ENCODE assay signal across 1 cellular context in genomic region chr14:23320584-23321571, GRCh38.
TF ChIP-seq lines count a peak whose summit lies in the region.

TSS of gene PABPN1 (plus strand) at chr14:23321457. CDS start at chr14:23321470, 13 bp downstream.

TF ChIP-seq in K562, 482 proteins besides CTCF, POLR2A, EP300 and RAD21 (continued from another document and continues in another):
- peak; percentile 61; the same call in 1 of the 2 replicates for TF ChIP-seq BACH1 (tag; IDR thresholded peaks at IDR 0.05)
- TF ChIP-seq SLC30A9 (CRISPR knock-in tag; IDR thresholded peaks at IDR 0.05), result no peak
- TF ChIP-seq RB1 (IDR thresholded peaks at IDR 0.05; ENCODE audit: low read depth), result 0 out of 2 replicates have a peak, but pooled peaks have one; percentile 42
- TF ChIP-seq ZNF512 (tag; IDR thresholded peaks at IDR 0.05), result no peak
- no peak for TF ChIP-seq HNRNPK (IDR thresholded peaks at IDR 0.05; ENCODE audit: low read depth, low read length, poor library complexity, severe bottlenecking)
- TF ChIP-seq HNRNPLL (IDR thresholded peaks at IDR 0.05; ENCODE audit: low read depth, low read length, poor library complexity, severe bottlenecking), result peak; percentile 82
- TF ChIP-seq FOSL1 (tag; conservative IDR thresholded peaks at IDR 0.05), result peak; percentile 50
- TF ChIP-seq TARDBP (IDR thresholded peaks at IDR 0.05), result peak; percentile 86; the same call in 1 of the 2 replicates
- no peak for TF ChIP-seq BDP1 (IDR thresholded peaks at IDR 0.05; ENCODE audit: insufficient read depth, insufficient read length)
- 0 out of 2 replicates have a peak, but pooled peaks have one; percentile 10 for TF ChIP-seq FOXP1 (CRISPR knock-in tag; IDR thresholded peaks at IDR 0.05)
- TF ChIP-seq ZNF830 (CRISPR knock-in tag; IDR thresholded peaks at IDR 0.05), result no peak
- TF ChIP-seq KLF16 (IDR thresholded peaks at IDR 0.05), result no peak
- TF ChIP-seq ZFP91 (CRISPR knock-in tag; IDR thresholded peaks at IDR 0.05), result no peak
- no peak for TF ChIP-seq ZNF274 (IDR thresholded peaks at IDR 0.05; ENCODE audit: borderline replicate concordance, low read depth, low read length)
- TF ChIP-seq PCBP2 (IDR thresholded peaks at IDR 0.05; ENCODE audit: low read depth, low read length, poor library complexity, severe bottlenecking), result no peak
- TF ChIP-seq ZBTB34 (CRISPR knock-in tag; IDR thresholded peaks at IDR 0.05), result no peak
- TF ChIP-seq STAT5A (IDR thresholded peaks at IDR 0.05; ENCODE audit: borderline replicate concordance, low read length), result no peak
- peak; percentile 78; the same call in 1 of the 2 replicates for TF ChIP-seq REST (CRISPR knock-in tag; IDR thresholded peaks at IDR 0.05; ENCODE audit: low read depth)
- no peak for TF ChIP-seq ZNF3 (CRISPR knock-in tag; IDR thresholded peaks at IDR 0.05)
- peak; percentile 89 for TF ChIP-seq GABPB1 (CRISPR knock-in tag; IDR thresholded peaks at IDR 0.05)
- no peak; a peak in 2 of 4 replicates for TF ChIP-seq TEAD1 (CRISPR knock-in tag; IDR thresholded peaks at IDR 0.05)
- no peak; the same call in 1 of the 2 replicates for TF ChIP-seq POLR2AphosphoS5 (IDR thresholded peaks at IDR 0.05; ENCODE audit: control insufficient read depth, insufficient read depth, low read depth, low read length)
- no peak for TF ChIP-seq ZBTB2 (IDR thresholded peaks at IDR 0.05)
- no peak for TF ChIP-seq CCAR2 (IDR thresholded peaks at IDR 0.05; ENCODE audit: low read depth, low read length)
- no peak for TF ChIP-seq ZNF655 (CRISPR knock-in tag; IDR thresholded peaks at IDR 0.05)
- TF ChIP-seq EGR1 (conservative IDR thresholded peaks at IDR 0.05), result 0 out of 2 replicates have a peak, but pooled peaks have one; percentile 2
- no peak for TF ChIP-seq ZFP30 (CRISPR knock-in tag; IDR thresholded peaks at IDR 0.05; ENCODE audit: borderline replicate concordance)
- no peak for TF ChIP-seq SPI1 (IDR thresholded peaks at IDR 0.05; ENCODE audit: borderline replicate concordance, low read depth, low read length)
- TF ChIP-seq E4F1 (CRISPR knock-in tag; IDR thresholded peaks at IDR 0.05; ENCODE audit: borderline replicate concordance), result no peak
- no peak for TF ChIP-seq NFE2L1 (tag; IDR thresholded peaks at IDR 0.05; ENCODE audit: borderline replicate concordance, low read depth)
- TF ChIP-seq PURB (CRISPR knock-in tag; IDR thresholded peaks at IDR 0.05; ENCODE audit: low read depth), result no peak
- TF ChIP-seq ZNF77 (CRISPR knock-in tag; IDR thresholded peaks at IDR 0.05), result peak; percentile 86; the same call in 1 of the 2 replicates
- TF ChIP-seq CBX3 (IDR thresholded peaks at IDR 0.05; ENCODE audit: borderline replicate concordance in 1 of 2, low read length in 2 of 2), result peak in 1 of 2 experiments; percentile 73; a peak in 2 of 3 replicates
- no peak; the same call in 1 of the 2 replicates for TF ChIP-seq ELF4 (CRISPR knock-in tag; IDR thresholded peaks at IDR 0.05)
- TF ChIP-seq CBX2 (IDR thresholded peaks at IDR 0.05; ENCODE audit: insufficient read depth, low read length, poor library complexity, severe bottlenecking), result no peak
- TF ChIP-seq NCOA1 (IDR thresholded peaks at IDR 0.05; ENCODE audit: low read depth), result peak; percentile 82
- no peak for TF ChIP-seq PRPF4 (IDR thresholded peaks at IDR 0.05; ENCODE audit: insufficient read depth, low read depth, low read length, poor library complexity, severe bottlenecking)
- no peak for TF ChIP-seq ZHX1 (conservative IDR thresholded peaks at IDR 0.05; ENCODE audit: low read length)
- TF ChIP-seq ZNF134 (CRISPR knock-in tag; conservative IDR thresholded peaks at IDR 0.05), result no peak
- TF ChIP-seq NUFIP1 (IDR thresholded peaks at IDR 0.05; ENCODE audit: partially characterized antibody), result no peak
- TF ChIP-seq PHTF2 (CRISPR knock-in tag; IDR thresholded peaks at IDR 0.05), result no peak
- TF ChIP-seq ZFX (CRISPR knock-in tag; IDR thresholded peaks at IDR 0.05), result peak; percentile 93
- TF ChIP-seq KLF6 (CRISPR knock-in tag; IDR thresholded peaks at IDR 0.05; ENCODE audit: borderline replicate concordance), result no peak
- peak; percentile 81 for TF ChIP-seq TAF1 (IDR thresholded peaks at IDR 0.05; ENCODE audit: control insufficient read depth, extremely low read depth, insufficient read depth, low read length, severe bottlenecking)
- no peak for TF ChIP-seq FUS (optimal IDR thresholded peaks at IDR 0.05; ENCODE audit: low read depth, low read length)
- TF ChIP-seq ESRRA (IDR thresholded peaks at IDR 0.05; ENCODE audit: borderline replicate concordance, low read depth), result peak; percentile 82; the same call in 1 of the 2 replicates
- peak in 1 of 2 experiments; percentile 48; a peak in 1 of 4 replicates for TF ChIP-seq NONO (IDR thresholded peaks at IDR 0.05; ENCODE audit: low read depth in 2 of 2, low read length in 1 of 2)
- peak; percentile 97 for TF ChIP-seq RBM25 (IDR thresholded peaks at IDR 0.05; ENCODE audit: low read depth, low read length, severe bottlenecking)
- TF ChIP-seq L3MBTL2 (IDR thresholded peaks at IDR 0.05), result peak; percentile 93
- no peak for TF ChIP-seq DLX4 (CRISPR knock-in tag; IDR thresholded peaks at IDR 0.05)
